8 cellular contexts compared by ENCODE assay signal in genomic region chr17:78253946-78254672, GRCh38. TPM values are rescaled to one million over a fixed set of nuclear protein-coding genes. Genes with fewer than 3 reads are reported as not detected.
DNase-seq lines count a peak whose midpoint lies in the region; ATAC-seq lines count a peak whose summit lies in the region.

No MANE protein-coding gene starts in this region.

- H3K27ac Mint-ChIP-seq in activated naive CD4-positive, alpha-beta T cell treated with anti-CD3 and anti-CD28 coated beads, Interleukin-2, amount 10 ng/mL, durations not matched to agents 7 days and 5 days, result peak overlapping the region; percentile 81

- peaks cover 35 to 52% of the 10 kb centered on the region in 2 donors for H3K4me1 ChIP-seq in neuronal stem cell (ENCODE audit: control insufficient read depth in 2 of 2, insufficient read depth in 1 of 2, low read depth in 1 of 2, low read length in 2 of 2)

- peak overlapping the region; percentile 93 for H3K4ac ChIP-seq in neuronal stem cell (ENCODE audit: low read length)

- H2AK5ac ChIP-seq in neuronal stem cell (ENCODE audit: low read depth, low read length), result peak overlapping the region; percentile 94

- peak overlapping the region; percentile 99 for H3K18ac ChIP-seq in neuronal stem cell (ENCODE audit: low read length)

- CTCF ChIA-PET in activated naive CD4-positive, alpha-beta T cell treated with anti-CD3 and anti-CD28 coated beads, Interleukin-2, amount 10 ng/mL, durations not matched to agents 7 days and 5 days (lab: Charles Lee), result interaction anchor here (1.3 kb wide), 1 partner anchor 22 kb away, joined by 3 read pairs; no protein-coding TSS in a partner anchor

- H3K79me1 ChIP-seq in neuronal stem cell (ENCODE audit: low read depth, low read length), result peaks cover 4% of the 10 kb centered on the region

- peak overlapping the region; percentile 93 for H3K9ac ChIP-seq in neuronal stem cell (ENCODE audit: low read depth, low read length, poor library complexity)

- no peaks in the 10 kb centered on the region for H3K36me3 Mint-ChIP-seq in activated naive CD4-positive, alpha-beta T cell treated with anti-CD3 and anti-CD28 coated beads, Interleukin-2, amount 10 ng/mL, durations not matched to agents 7 days and 5 days

- H4K91ac ChIP-seq in neuronal stem cell (ENCODE audit: low read depth, low read length, poor library complexity), result peak overlapping the region; percentile 94

- H2BK12ac ChIP-seq in neuronal stem cell (ENCODE audit: low read length), result no peak overlapping the region

- H4K8ac ChIP-seq in neuronal stem cell (ENCODE audit: low read depth, low read length), result peak overlapping the region; percentile 95

- peak overlapping the region; percentile 86 for H3K14ac ChIP-seq in neuronal stem cell (ENCODE audit: low read length)

- ATAC-seq in GM19452 (IDR thresholded peaks at IDR 0.05; ENCODE audit: unreplicated experiment), result peak; percentile 57

- H3K4me3 ChIP-seq in MG63, result peak overlapping the region; percentile 88
- H3K4me3 ChIP-seq in neuronal stem cell (ENCODE audit: low read length in 2 of 2), result peak overlapping the region; percentile 52 to 83

- H3K23ac ChIP-seq in neuronal stem cell (ENCODE audit: low read depth, low read length, poor library complexity), result peak overlapping the region; percentile 100

- H3K9me3 ChIP-seq in MG63 (no peaks in the 10 kb centered on the region), neuronal stem cell (replicated peaks in 1 of 2; ENCODE audit: control insufficient read depth in 2 of 2, insufficient read depth in 1 of 2, low read depth in 1 of 2, low read length in 2 of 2) (no peaks in the 10 kb centered on the region)

- H3K4me2 ChIP-seq in neuronal stem cell (ENCODE audit: insufficient read depth, low read length, poor library complexity, severe bottlenecking), result peak overlapping the region; percentile 76

- H2BK120ac ChIP-seq in neuronal stem cell (ENCODE audit: low read depth, low read length), result no peak overlapping the region

- H2BK15ac ChIP-seq in neuronal stem cell (ENCODE audit: low read length), result no peak overlapping the region

- peak overlapping the region; percentile 73 for H3K27ac ChIP-seq in neuronal stem cell (replicated peaks; ENCODE audit: low read length)

- H3K9me3 Mint-ChIP-seq in activated naive CD4-positive, alpha-beta T cell treated with anti-CD3 and anti-CD28 coated beads, Interleukin-2, amount 10 ng/mL, durations not matched to agents 7 days and 5 days, result no peaks in the 10 kb centered on the region

- DNase-seq in Ammon's horn (ENCODE audit: low spot score) (peak; percentile 91), MG63 (peak; percentile 88), SK-N-DZ (ENCODE audit: low spot score) (peak; percentile 92), germinal center (ENCODE audit: low spot score) (peak; percentile 84), neuronal stem cell (ENCODE audit: low spot score) (peak; percentile 90), stromal cell of bone marrow (ENCODE audit: low read depth) (peak; percentile 66)
- peak; percentile 90 for DNase-seq in activated naive CD4-positive, alpha-beta T cell treated with anti-CD3 and anti-CD28 coated beads, Interleukin-2, amount 10 ng/mL, durations not matched to agents 7 days and 5 days

- no CpG with 5 or more reads among the region's 73 CpGs for WGBS in neuronal stem cell (ENCODE audit: extremely low coverage in 2 of 2, insufficient read length in 2 of 2, insufficient replicate concordance in 1 of 2), 2 donors

- no peak overlapping the region for H2BK5ac ChIP-seq in neuronal stem cell (ENCODE audit: low read length)

- peaks cover 6% of the 10 kb centered on the region for H3K27me3 Mint-ChIP-seq in activated naive CD4-positive, alpha-beta T cell treated with anti-CD3 and anti-CD28 coated beads, Interleukin-2, amount 10 ng/mL, durations not matched to agents 7 days and 5 days

- H2AFZ ChIP-seq in neuronal stem cell (ENCODE audit: low read length), result peak overlapping the region; percentile 91

- no peaks in the 10 kb centered on the region for H3K27me3 ChIP-seq in MG63
- H3K27me3 ChIP-seq in neuronal stem cell (ENCODE audit: control insufficient read depth in 3 of 3, insufficient read depth in 3 of 3, low read depth in 1 of 3, low read length in 3 of 3), result no peaks in the 10 kb centered on the region

- H3K36me3 ChIP-seq in MG63 (no peaks in the 10 kb centered on the region), neuronal stem cell (replicated peaks in 1 of 2; ENCODE audit: control insufficient read depth in 2 of 2, insufficient read depth in 2 of 2, low read length in 2 of 2) (no peaks in the 10 kb centered on the region)

- H3K4me1 Mint-ChIP-seq in activated naive CD4-positive, alpha-beta T cell treated with anti-CD3 and anti-CD28 coated beads, Interleukin-2, amount 10 ng/mL, durations not matched to agents 7 days and 5 days, result peaks cover 75% of the 10 kb centered on the region

- peak overlapping the region; percentile 83 for H3K4me3 Mint-ChIP-seq in activated naive CD4-positive, alpha-beta T cell treated with anti-CD3 and anti-CD28 coated beads, Interleukin-2, amount 10 ng/mL, durations not matched to agents 7 days and 5 days

RNA-seq across cellular contexts. Expression of gene TMEM235, which starts 22.7 kb away (rescaled TPM):
- total RNA-seq in MG63 (2014; rRNA removed; shearing (Covaris generic); ENCODE audit: low replicate concordance), result not detected in 2 replicates
- 0.63 TPM in 1 of 2 replicates, not detected in the other for polyA plus RNA-seq in SK-N-DZ (2014; cell fraction: cytosol; rRNA removed)
- 0.60 and 1.3 TPM in 2 replicates for polyA plus RNA-seq in SK-N-DZ (2014; cell fraction: nucleus; rRNA removed)
- not detected for polyA plus RNA-seq in neuronal stem cell (2013, experiment 1 of 2)
- polyA plus RNA-seq in neuronal stem cell (2013, experiment 2 of 2), result not detected

RNA-seq across cellular contexts. Expression of gene BIRC5, which starts 40.1 kb away (rescaled TPM):
- total RNA-seq in MG63 (2014; rRNA removed; shearing (Covaris generic); ENCODE audit: low replicate concordance), result 188 and 218 TPM in 2 replicates
- polyA plus RNA-seq in SK-N-DZ (2014; cell fraction: cytosol; rRNA removed), result 200 and 212 TPM in 2 replicates
- polyA plus RNA-seq in SK-N-DZ (2014; cell fraction: nucleus; rRNA removed), result 123 and 127 TPM in 2 replicates
- polyA plus RNA-seq in neuronal stem cell (2013, experiment 1 of 2), result 118 TPM
- 125 TPM for polyA plus RNA-seq in neuronal stem cell (2013, experiment 2 of 2)

Comparison
In these comparisons a context has a peak if more than half of its experiments do, and no peak if none do; other contexts are left out.
1. Peak in every context shown above with its lines: DNase-seq, ATAC-seq, H3K4me3 ChIP-seq and H3K27ac ChIP-seq.